In genomic region chr6:165308926-165309731, GRCh38 we compare ENCODE assay signal across 8 cellular contexts. TPM values are rescaled to one million over a fixed set of nuclear protein-coding genes. Genes with fewer than 3 reads are reported as not detected.
DNase-seq lines count a peak whose midpoint lies in the region; ATAC-seq and TF ChIP-seq lines count a peak whose summit lies in the region.

Gene C6orf118 (minus strand): TSS chr6:165309605. CDS start chr6:165309586, 19 bp downstream.

- no peaks in the 10 kb centered on the region for H3K9me3 Mint-ChIP-seq in activated naive CD8-positive, alpha-beta T cell treated with anti-CD3 and anti-CD28 coated beads for 36 hours
- no peaks in the 10 kb centered on the region for H3K9me3 Mint-ChIP-seq in progenitor cell of endocrine pancreas (ENCODE audit: low read depth)

- ATAC-seq in right cardiac atrium, result peak; percentile 89 to 94
- ATAC-seq in HG03039 (IDR thresholded peaks at IDR 0.05; ENCODE audit: unreplicated experiment), result no peak

- no peaks in the 10 kb centered on the region for H3K4me1 ChIP-seq in right cardiac atrium (ENCODE audit: control insufficient read depth, insufficient read depth, low read length)

- no peaks in the 10 kb centered on the region for H3K36me3 Mint-ChIP-seq in activated naive CD8-positive, alpha-beta T cell treated with anti-CD3 and anti-CD28 coated beads for 36 hours
- no peaks in the 10 kb centered on the region for H3K36me3 Mint-ChIP-seq in progenitor cell of endocrine pancreas (ENCODE audit: insufficient read depth)

- H3K4me1 Mint-ChIP-seq in activated naive CD8-positive, alpha-beta T cell treated with anti-CD3 and anti-CD28 coated beads for 36 hours, result peaks cover 7% of the 10 kb centered on the region
- H3K4me1 Mint-ChIP-seq in progenitor cell of endocrine pancreas (ENCODE audit: low read depth), result peaks cover 6% of the 10 kb centered on the region

- no peaks in the 10 kb centered on the region for H3K9me3 ChIP-seq in MG63
- H3K9me3 ChIP-seq in right cardiac atrium (ENCODE audit: control insufficient read depth, low read length), result no peaks in the 10 kb centered on the region

- H3K27me3 Mint-ChIP-seq in activated naive CD8-positive, alpha-beta T cell treated with anti-CD3 and anti-CD28 coated beads for 36 hours, result peaks cover 10% of the 10 kb centered on the region
- peaks cover 22% of the 10 kb centered on the region for H3K27me3 Mint-ChIP-seq in progenitor cell of endocrine pancreas

- no peak within 1 kb of the TSS for H3K27ac ChIP-seq in right cardiac atrium (ENCODE audit: low read length)

- intact Hi-C loops in right cardiac atrium (cut with DNase I), result no loop called here

- H3K4me3 Mint-ChIP-seq in activated naive CD8-positive, alpha-beta T cell treated with anti-CD3 and anti-CD28 coated beads for 36 hours, result peak within 1 kb of the TSS; percentile 25
- H3K4me3 Mint-ChIP-seq in progenitor cell of endocrine pancreas (ENCODE audit: low read depth), result peak within 1 kb of the TSS; percentile 81

- H3K27me3 ChIP-seq in MG63 (no peaks in the 10 kb centered on the region), right cardiac atrium (ENCODE audit: control insufficient read depth, insufficient read depth) (no peaks in the 10 kb centered on the region)

- no peak within 1 kb of the TSS for H3K27ac Mint-ChIP-seq in activated naive CD8-positive, alpha-beta T cell treated with anti-CD3 and anti-CD28 coated beads for 36 hours
- H3K27ac Mint-ChIP-seq in progenitor cell of endocrine pancreas, result peak within 1 kb of the TSS; percentile 87

- no peak for TF ChIP-seq CTCF in progenitor cell of endocrine pancreas (IDR thresholded peaks at IDR 0.05; ENCODE audit: unreplicated experiment)

- no peaks in the 10 kb centered on the region for H3K36me3 ChIP-seq in MG63

- WGBS in right cardiac atrium, result 7% methylated on average over 35 of the region's 35 CpGs

- DNase-seq in Ammon's horn (ENCODE audit: low spot score), result peak; percentile 82
- peak; percentile 76 for DNase-seq in MG63
- DNase-seq in activated naive CD8-positive, alpha-beta T cell treated with anti-CD3 and anti-CD28 coated beads for 36 hours, result peak; percentile 11
- peak; percentile 61 to 84 (median 75) for DNase-seq in right cardiac atrium
- peak; percentile 51 for DNase-seq in progenitor cell of endocrine pancreas (ENCODE audit: low spot score, unreplicated experiment)
- no peak for DNase-seq in NCI-H187 treated with DMSO at 0.1 percent for 48 hours (lab: John Stamatoyannopoulos, UW)
- DNase-seq in GM19240 (ENCODE audit: insufficient read length, low spot score), result no peak

- H3K4me3 ChIP-seq in MG63 (peak within 1 kb of the TSS; percentile 48), right cardiac atrium (ENCODE audit: low read length) (peak within 1 kb of the TSS; percentile 47)

RNA-seq across cellular contexts. Expression of gene C6orf118, which starts in this region (rescaled TPM):
- not detected in 2 replicates for total RNA-seq in MG63 (2014; rRNA removed; shearing (Covaris generic); ENCODE audit: low replicate concordance)
- total RNA-seq in activated naive CD8-positive, alpha-beta T cell treated with anti-CD3 and anti-CD28 coated beads for 36 hours, result not detected
- total RNA-seq in right cardiac atrium, result not detected
- not detected for polyA plus RNA-seq in right cardiac atrium
- 1.7 and 1.9 TPM in 2 replicates for total RNA-seq in progenitor cell of endocrine pancreas

Comparison
In these comparisons a context has a peak if more than half of its experiments do, and no peak if none do; other contexts are left out.
1. Peak in DNase-seq and H3K4me3 ChIP-seq in MG63; RNA of the gene not detected or under 1 TPM.
2. Peak in DNase-seq in activated naive CD8-positive, alpha-beta T cell treated with anti-CD3 and anti-CD28 coated beads for 36 hours; RNA of the gene not detected or under 1 TPM.
3. Peak in DNase-seq, ATAC-seq and H3K4me3 ChIP-seq in right cardiac atrium; RNA of the gene not detected or under 1 TPM.
4. DNase-seq: peak in Ammon's horn (single experiment) and progenitor cell of endocrine pancreas (single experiment); none in NCI-H187 treated with DMSO at 0.1 percent for 48 hours (single experiment) and GM19240 (single experiment).